21 cellular contexts compared by ENCODE assay signal in genomic region chr5:4893063-4893744, GRCh38.
"Had no signal": no experiment of that assay in that cellular context is flagged by ENCODE, and none has a peak within 500 bp of the region (broad histone marks: within the 10 kb centered on the region; RNA-seq: fewer than 3 reads in every experiment).

No MANE protein-coding gene starts in this region.

- H3K4me3 ChIP-seq: SJSA1, SK-N-MC had no signal

- DNase-seq: KBM-7, MV-4-11, NCI-H1048, NCI-H1105, NCI-H1417, NCI-H1436 treated with DMSO at 0.1 percent for 48 hours, NCI-H1694, NCI-H187 treated with DMSO at 0.1 percent for 48 hours, NCI-H2029 treated with DMSO at 0.1 percent for 48 hours, NCI-H2107, NCI-H2227 treated with DMSO at 0.1 percent for 48 hours, NCI-H446, NCI-H510A, NCI-H524 treated with DMSO at 0.1 percent for 48 hours, NCI-H69, NCI-H774, Right ventricle myocardium superior, RPMI8226, SIG-M5 had no signal

- H3K9me3 ChIP-seq: SJSA1 had no signal

- H3K36me3 ChIP-seq: SJSA1 had no signal

- H3K27ac ChIP-seq: SJSA1, SK-N-MC had no signal

- H3K4me1 ChIP-seq: SJSA1 had no signal
